In the genomic region with DNA sequence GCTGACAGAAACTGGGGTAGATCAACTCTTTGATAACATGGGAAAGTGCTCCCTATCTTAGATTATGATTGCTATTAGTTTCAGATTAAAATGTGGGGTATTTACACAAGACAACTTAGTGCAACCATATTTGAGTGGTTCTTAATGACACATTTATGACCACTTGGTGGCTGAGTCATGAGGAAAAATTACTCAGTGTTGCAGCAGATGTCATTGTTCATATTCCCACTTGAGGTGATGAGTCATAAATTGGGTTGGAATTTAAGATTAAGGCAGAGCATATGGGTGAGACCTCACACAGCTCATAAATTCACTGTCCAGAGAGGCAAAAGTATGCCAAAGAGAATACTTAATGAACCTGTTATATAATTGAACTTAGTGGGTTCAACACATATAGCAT, we compare ENCODE assay signal across 8 cellular contexts.
DNase-seq lines count a peak whose midpoint lies in the region; ATAC-seq lines count a peak whose summit lies in the region.

No MANE protein-coding gene starts in this region.

- ATAC-seq in HG03108 (IDR thresholded peaks at IDR 0.05; ENCODE audit: unreplicated experiment) (no peak), HG02981 (IDR thresholded peaks at IDR 0.05; ENCODE audit: unreplicated experiment) (no peak), GM18907 (IDR thresholded peaks at IDR 0.05; ENCODE audit: unreplicated experiment) (no peak)

- no peak overlapping the region for H3K27ac ChIP-seq in SK-N-MC

- no peak overlapping the region for H3K9ac ChIP-seq in SK-N-MC (ENCODE audit: insufficient read length)

- no peak overlapping the region for H3K4me3 ChIP-seq in SK-N-MC

- DNase-seq in DMS153 treated with DMSO at 0.1 percent for 48 hours (lab: John Stamatoyannopoulos, UW; ENCODE audit: unreplicated experiment) (peak; percentile 41), LoVo (ENCODE audit: low spot score) (peak; percentile 86), SK-N-MC (ENCODE audit: low read depth, low spot score) (peak; percentile 50), kidney tubule cell (ENCODE audit: low spot score) (peak; percentile 91), HuH-7.5 (ENCODE audit: low spot score) (no peak)

- no peaks in the 10 kb centered on the region for H3K9me3 ChIP-seq in SK-N-MC (ENCODE audit: low read depth, low read length)

- no peaks in the 10 kb centered on the region for H3K36me3 ChIP-seq in SK-N-MC (ENCODE audit: insufficient read depth, low read length)
